In genomic region chr4:56410247-56410646, GRCh38 we compare ENCODE assay signal across 1 cellular context.
TF ChIP-seq lines count a peak whose summit lies in the region.

No MANE protein-coding gene starts in this region.

TF ChIP-seq in GM23338, 12 proteins besides CTCF, POLR2A, EP300 and RAD21:
- no peak for TF ChIP-seq POLR2AphosphoS5 (IDR thresholded peaks at IDR 0.05; ENCODE audit: low read depth)
- TF ChIP-seq REST (IDR thresholded peaks at IDR 0.05; ENCODE audit: unreplicated experiment): no peak
- TF ChIP-seq NANOG (IDR thresholded peaks at IDR 0.05; ENCODE audit: borderline replicate concordance): no peak
- TF ChIP-seq CREB1 (CRISPR knock-in tag; IDR thresholded peaks at IDR 0.05; ENCODE audit: low read depth): no peak
- TF ChIP-seq ZNF114 (CRISPR knock-in tag; IDR thresholded peaks at IDR 0.05): no peak
- TF ChIP-seq EZH2phosphoT487 (IDR thresholded peaks at IDR 0.05; ENCODE audit: unreplicated experiment): no peak
- no peak for TF ChIP-seq JUNB (IDR thresholded peaks at IDR 0.05; ENCODE audit: unreplicated experiment)
- TF ChIP-seq STAT1 (IDR thresholded peaks at IDR 0.05; ENCODE audit: unreplicated experiment): no peak
- no peak for TF ChIP-seq ETS1 (IDR thresholded peaks at IDR 0.05)
- TF ChIP-seq ZNF462 (CRISPR knock-in tag; IDR thresholded peaks at IDR 0.05): no peak
- no peak for TF ChIP-seq EZH2 (IDR thresholded peaks at IDR 0.05; ENCODE audit: low read depth, unreplicated experiment)
- TF ChIP-seq ZNF331 (CRISPR knock-in tag; IDR thresholded peaks at IDR 0.05; ENCODE audit: low read depth): no peak
